ENCODE assay signal across 8 cellular contexts in genomic region chr1:207823880-207824566, GRCh38.
DNase-seq lines count a peak whose midpoint lies in the region; ATAC-seq and TF ChIP-seq lines count a peak whose summit lies in the region.

No MANE protein-coding gene starts in this region.

- no peak overlapping the region for H3K4me3 ChIP-seq in RWPE2 (ENCODE audit: severe bottlenecking)
- H3K4me3 ChIP-seq in testis: peak overlapping the region; percentile 67 to 75

- H3K27ac Mint-ChIP-seq in activated naive CD4-positive, alpha-beta T cell treated with anti-CD3 and anti-CD28 coated beads, Interleukin-2, amount 10 ng/mL, durations not matched to agents 7 days and 5 days: peak overlapping the region; percentile 98

- H3K9me3 ChIP-seq in RWPE2 (ENCODE audit: severe bottlenecking): no peaks in the 10 kb centered on the region
- H3K9me3 ChIP-seq in testis: no peaks in the 10 kb centered on the region

- H3K4me1 Mint-ChIP-seq in activated naive CD4-positive, alpha-beta T cell treated with anti-CD3 and anti-CD28 coated beads, Interleukin-2, amount 10 ng/mL, durations not matched to agents 7 days and 5 days: peaks cover 76% of the 10 kb centered on the region

- peaks cover 2% of the 10 kb centered on the region for H3K9me3 Mint-ChIP-seq in activated naive CD4-positive, alpha-beta T cell treated with anti-CD3 and anti-CD28 coated beads, Interleukin-2, amount 10 ng/mL, durations not matched to agents 7 days and 5 days

- peaks cover 6% of the 10 kb centered on the region for H3K27me3 Mint-ChIP-seq in activated naive CD4-positive, alpha-beta T cell treated with anti-CD3 and anti-CD28 coated beads, Interleukin-2, amount 10 ng/mL, durations not matched to agents 7 days and 5 days

- 27% methylated on average over 9 of the region's 9 CpGs for WGBS in testis, 2 donors

- intact Hi-C loops in testis (cut with DNase I; ENCODE audit: low total_unique reads): loop anchor here (5.0 kb wide), 1 partner anchor 43 kb away; no protein-coding TSS in a partner anchor

- H3K4me1 ChIP-seq in RWPE2 (ENCODE audit: insufficient read depth, poor library complexity, severe bottlenecking): peaks cover 30% of the 10 kb centered on the region
- peaks cover 74% of the 10 kb centered on the region for H3K4me1 ChIP-seq in testis

- peak; percentile 70 for DNase-seq in RWPE2 (ENCODE audit: low spot score)
- DNase-seq in activated naive CD4-positive, alpha-beta T cell treated with anti-CD3 and anti-CD28 coated beads, Interleukin-2, amount 10 ng/mL, durations not matched to agents 7 days and 5 days: peak; percentile 83
- peak; percentile 84 for DNase-seq in foreskin melanocyte
- DNase-seq in nucleus accumbens (lab: John Stamatoyannopoulos, UW): peak in 54 of 56 donors; percentile 47 to 91 (median 79)
- DNase-seq in testis: peak; percentile 88
- no peak for DNase-seq in NCI-H187 treated with DMSO at 0.1 percent for 48 hours (lab: John Stamatoyannopoulos, UW)

- H3K36me3 ChIP-seq in RWPE2 (ENCODE audit: low read depth) (no peaks in the 10 kb centered on the region), testis (ENCODE audit: low read depth, missing control alignments) (no peaks in the 10 kb centered on the region)

- ATAC-seq in HG02981 (IDR thresholded peaks at IDR 0.05; ENCODE audit: unreplicated experiment): peak; percentile 29
- ATAC-seq in RWPE2 (ENCODE audit: low read depth): peak; percentile 82

- TF ChIP-seq POLR2A in GM15510 (IDR thresholded peaks at IDR 0.05; ENCODE audit: borderline replicate concordance, extremely low read depth, insufficient read length): peak; percentile 58
- peak; percentile 64 for TF ChIP-seq POLR2A in testis (IDR thresholded peaks at IDR 0.05)

- H3K27me3 ChIP-seq in RWPE2 (ENCODE audit: insufficient read depth, poor library complexity, severe bottlenecking): no peaks in the 10 kb centered on the region
- no peaks in the 10 kb centered on the region for H3K27me3 ChIP-seq in testis

- TF ChIP-seq CTCF in RWPE2 (IDR thresholded peaks at IDR 0.05; ENCODE audit: poor library complexity, severe bottlenecking) (peak; percentile 26), testis (IDR thresholded peaks at IDR 0.05) (peak; percentile 70 to 92 (median 90))

- H3K36me3 Mint-ChIP-seq in activated naive CD4-positive, alpha-beta T cell treated with anti-CD3 and anti-CD28 coated beads, Interleukin-2, amount 10 ng/mL, durations not matched to agents 7 days and 5 days: peaks cover 33% of the 10 kb centered on the region

- H3K4me3 Mint-ChIP-seq in activated naive CD4-positive, alpha-beta T cell treated with anti-CD3 and anti-CD28 coated beads, Interleukin-2, amount 10 ng/mL, durations not matched to agents 7 days and 5 days: peak overlapping the region; percentile 72

- H3K27ac ChIP-seq in RWPE2 (ENCODE audit: poor library complexity, severe bottlenecking) (peak overlapping the region; percentile 65), testis (peak overlapping the region; percentile 95 to 98)

- CTCF ChIA-PET in activated naive CD4-positive, alpha-beta T cell treated with anti-CD3 and anti-CD28 coated beads, Interleukin-2, amount 10 ng/mL, durations not matched to agents 7 days and 5 days (lab: Charles Lee): interaction anchor here (0.8 to 2.6 kb wide), 15 partner anchors 8 to 139 kb away, joined by 3 to 22 read pairs (median 6); no protein-coding TSS in a partner anchor
